Comparison of ENCODE assay signal across 8 cellular contexts in genomic region chr14:21014761-21015190, GRCh38. TPM values are rescaled to one million over a fixed set of nuclear protein-coding genes. Genes with fewer than 3 reads are reported as not detected.
A peak's percentile ranks its signal among the peaks of the same experiment; 100 is the strongest.
DNase-seq lines count a peak whose midpoint lies in the region; ATAC-seq and TF ChIP-seq lines count a peak whose summit lies in the region.

No MANE protein-coding gene starts in this region.

- TF ChIP-seq CTCF in Calu3 (IDR thresholded peaks at IDR 0.05; ENCODE audit: unreplicated experiment) (peak; percentile 73), right lobe of liver (IDR thresholded peaks at IDR 0.05) (peak; percentile 90 to 97 (median 94))

- H3K4me3 ChIP-seq in right lobe of liver: no peak overlapping the region

- H3K36me3 Mint-ChIP-seq in Calu3 (ENCODE audit: insufficient read depth, unreplicated experiment): no peaks in the 10 kb centered on the region

- ATAC-seq in HG03378 (IDR thresholded peaks at IDR 0.05; ENCODE audit: unreplicated experiment): peak; percentile 65
- peak; percentile 90 to 96 (median 94) for ATAC-seq in right lobe of liver
- no peak for ATAC-seq in GM18511 (IDR thresholded peaks at IDR 0.05; ENCODE audit: unreplicated experiment)

- TF ChIP-seq POLR2A in right lobe of liver (IDR thresholded peaks at IDR 0.05): no peak

- no peak overlapping the region for H3K27ac Mint-ChIP-seq in Calu3 (ENCODE audit: unreplicated experiment)

- H3K4me1 ChIP-seq in right lobe of liver: peaks cover 0 to 9% (median 0%) of the 10 kb centered on the region in 4 donors

- no peaks in the 10 kb centered on the region for H3K9me3 Mint-ChIP-seq in Calu3 (ENCODE audit: low read depth, unreplicated experiment)

- intact Hi-C loops in Calu3 (cut with micrococcal nuclease; ENCODE audit: unreplicated experiment) (loop anchor here (1.0 to 2.0 kb wide), 3 partner anchors 26 to 90 kb away; no protein-coding TSS in a partner anchor), right lobe of liver (cut with DNase I) (loop anchor here (5.0 to 10.0 kb wide), 2 partner anchors 78 to 80 kb away; partner anchors contain the start of gene ZNF219 (in 1 of the 2))

- H3K27ac ChIP-seq in right lobe of liver: no peak overlapping the region

- H3K27me3 ChIP-seq in right lobe of liver: no peaks in the 10 kb centered on the region

- peak; percentile 85 for DNase-seq in Calu3
- peak; percentile 70 for DNase-seq in NCI-H748 treated with DMSO at 0.1 percent for 48 hours (lab: John Stamatoyannopoulos, UW)
- peak; percentile 83 for DNase-seq in activated CD4-positive, alpha-beta T cell treated with anti-CD3 and anti-CD28 coated beads, Interleukin-2, amount 50 U/mL, for 1 hour
- peak; percentile 82 for DNase-seq in dedifferentiated amniotic fluid mesenchymal stem cell (ENCODE audit: extremely low spot score)
- DNase-seq in right lobe of liver: peak; percentile 72 to 86 (median 73)
- DNase-seq in stimulated activated CD4-positive, alpha-beta T cell treated with anti-CD3 and anti-CD28 coated beads, TNF-alpha, amount 100 ng/mL, for 1 hour (ENCODE audit: low read depth in 3 of 3, low spot score in 1 of 3): peak; percentile 59 to 70 (median 61)

- no peak overlapping the region for H3K4me3 Mint-ChIP-seq in Calu3 (ENCODE audit: low read depth, unreplicated experiment)

- no TSS peak for BruUV-seq in Calu3 (replicated peaks; lab: Mats Ljungman, UMichigan)

- WGBS in right lobe of liver (ENCODE audit: insufficient coverage, low coverage, low lambda C conversion rate, missing lambda C conversion rate): 0% methylated on average over 3 of the region's 4 CpGs

- H3K9me3 ChIP-seq in right lobe of liver: no peaks in the 10 kb centered on the region

- CTCF ChIA-PET in Calu3 (lab: Charles Lee): interaction anchor here (0.5 to 2.8 kb wide), 27 partner anchors 9 to 157 kb away, joined by 3 to 93 read pairs (median 6); partner anchors contain the start of genes ARHGEF40, RNASE13, RNASE7 and SLC39A2

- peaks cover 38% of the 10 kb centered on the region for H3K27me3 Mint-ChIP-seq in Calu3 (ENCODE audit: unreplicated experiment)

- H3K4me1 Mint-ChIP-seq in Calu3 (ENCODE audit: low read depth, unreplicated experiment): no peaks in the 10 kb centered on the region

- peaks cover 0 to 28% (median 20%) of the 10 kb centered on the region in 4 donors for H3K36me3 ChIP-seq in right lobe of liver

RNA-seq across cellular contexts. Expression of gene NDRG2, which starts 10.1 kb away (rescaled TPM):
- total RNA-seq in Calu3 (2022) (10.8 and 16.0 TPM in 2 replicates), right lobe of liver (100 to 1,000 TPM in 5 of 6 experiments, 10 to 100 TPM in 1; 92.2 to 255 (median 192) TPM)

RNA-seq across cellular contexts. Expression of gene TPPP2, which starts 15.2 kb away (rescaled TPM):
- total RNA-seq in Calu3 (2022) (not detected in 2 replicates), right lobe of liver (1 to 10 TPM in 3 of 6 experiments, under 1 TPM in 3; 0.24 to 3.4 (median 1.6) TPM)

RNA-seq across cellular contexts. Expression of gene SLC39A2, which starts 15.7 kb away (rescaled TPM):
- not detected in 2 replicates for total RNA-seq in Calu3 (2022)
- total RNA-seq in right lobe of liver: not detected

RNA-seq across cellular contexts. Expression of gene RNASE13, which starts 19.8 kb away (rescaled TPM):
- total RNA-seq in Calu3 (2022): not detected in 2 replicates
- total RNA-seq in right lobe of liver: not detected

RNA-seq across cellular contexts. Expression of gene METTL17, which starts 25.0 kb away (rescaled TPM):
- total RNA-seq in Calu3 (2022) (73.2 and 76.7 TPM in 2 replicates), right lobe of liver (10 to 100 TPM; 27.5 to 70.7 (median 34.6) TPM)
